In genomic region chr12:99479149-99479548, GRCh38 we compare ENCODE assay signal across 21 cellular contexts.
A peak's percentile ranks its signal among the peaks of the same experiment; 100 is the strongest.
DNase-seq lines count a peak whose midpoint lies in the region; ATAC-seq, FAIRE-seq and TF ChIP-seq lines count a peak whose summit lies in the region.
"Had no signal": no experiment of that assay in that cellular context is flagged by ENCODE, and none has a peak within 500 bp of the region (broad histone marks: within the 10 kb centered on the region; RNA-seq: fewer than 3 reads in every experiment).

No MANE protein-coding gene starts in this region.

- dilution Hi-C loops in endothelial cell of umbilical vein (cut with MboI; ENCODE audit: extremely low pct_ligation_motif_present, low sequenced_read_pairs) = no loop called here

- no peak for FAIRE-seq in A549 (lab: Jason Lieb, UNC)
- FAIRE-seq in GM12892 (lab: Jason Lieb, UNC) = peak; percentile 9
- no peak for FAIRE-seq in K562 (lab: Jason Lieb, UNC)
- FAIRE-seq in endothelial cell of umbilical vein (lab: Jason Lieb, UNC) = peak; percentile 28
- FAIRE-seq: GM12878, GM18507 had no signal

- H4K20me1 ChIP-seq in K562 (replicated peaks; ENCODE audit: control insufficient read depth, insufficient read depth, low read length) = no peaks in the 10 kb centered on the region
- H4K20me1 ChIP-seq in endothelial cell of umbilical vein (replicated peaks; ENCODE audit: control insufficient read depth, extremely low read depth, insufficient read depth, low read length) = no peaks in the 10 kb centered on the region
- H4K20me1 ChIP-seq: BLaER1 had no signal

- TF ChIP-seq POLR2A in A549 (IDR thresholded peaks at IDR 0.05; ENCODE audit: low read length) = no peak
- TF ChIP-seq POLR2A in GM12892 (IDR thresholded peaks at IDR 0.05; ENCODE audit: low read depth, low read length) = no peak
- TF ChIP-seq POLR2A in K562 (conservative IDR thresholded peaks at IDR 0.05) = no peak
- TF ChIP-seq POLR2A in endothelial cell of umbilical vein (IDR thresholded peaks at IDR 0.05; ENCODE audit: low read depth, low read length) = no peak

- CTCF ChIA-PET in A549 (lab: Yijun Ruan, JAX) = interaction anchor here (1.3 kb wide), 1 partner anchor 435 kb away, joined by 3 read pairs; no protein-coding TSS in a partner anchor
- CTCF ChIA-PET in K562 (lab: Yijun Ruan, JAX; ENCODE audit: low intra/inter-chr PET ratio) = no interaction called here
- CTCF ChIA-PET in endothelial cell of umbilical vein (lab: Charles Lee) = no interaction called here

- BruUV-seq in K562 (replicated peaks; lab: Mats Ljungman, UMichigan) (no TSS peak), endothelial cell of umbilical vein (replicated peaks; lab: Mats Ljungman, UMichigan) (no TSS peak)

- H3K4me2 ChIP-seq in A549 (no peak overlapping the region), K562 (ENCODE audit: insufficient read depth, low read length) (no peak overlapping the region), endothelial cell of umbilical vein (ENCODE audit: insufficient read depth, low read length) (no peak overlapping the region)
- H3K4me2 ChIP-seq: BLaER1 had no signal

- peaks cover 3% of the 10 kb centered on the region; the same call in 1 of the 3 replicates for H3K9me3 ChIP-seq in A549
- no peaks in the 10 kb centered on the region for H3K9me3 ChIP-seq in K562 (replicated peaks; ENCODE audit: control insufficient read depth, insufficient read depth, low read depth, low read length)
- peaks cover 2% of the 10 kb centered on the region for H3K9me3 ChIP-seq in endothelial cell of umbilical vein (replicated peaks; ENCODE audit: control insufficient read depth, insufficient read depth, low read length)
- H3K9me3 ChIP-seq: Caco-2 had no signal

- intact Hi-C loops in K562 (cut with micrococcal nuclease) = no loop called here
- intact Hi-C loops in endothelial cell of umbilical vein (cut with micrococcal nuclease) = loop anchor here (10.0 kb wide), 1 partner anchor 116 kb away; no protein-coding TSS in a partner anchor

- H3K4me1 ChIP-seq in A549 (no peaks in the 10 kb centered on the region), K562 (replicated peaks in 1 of 2; ENCODE audit: control insufficient read depth in 2 of 2, insufficient read depth in 2 of 2, low read length in 2 of 2) (no peaks in the 10 kb centered on the region), endothelial cell of umbilical vein (ENCODE audit: control insufficient read depth, extremely low read depth, insufficient read depth, low read length) (no peaks in the 10 kb centered on the region)
- H3K4me1 ChIP-seq: BLaER1, Caco-2 had no signal

- no peak for ATAC-seq in A549
- ATAC-seq in K562 = no peak
- ATAC-seq in GM21723 (IDR thresholded peaks at IDR 0.05; ENCODE audit: unreplicated experiment) = no peak
- ATAC-seq: CD8-positive, alpha-beta T cell; GM12878; HCT116 had no signal

- TF ChIP-seq CTCF in A549 (IDR thresholded peaks at IDR 0.05) (no peak), K562 (IDR thresholded peaks at IDR 0.05 in 2 of 3, conservative IDR thresholded peaks at IDR 0.05 in 1 of 3; ENCODE audit: insufficient read depth in 2 of 3, low read depth in 1 of 3, low read length in 3 of 3) (no peak), endothelial cell of umbilical vein (IDR thresholded peaks at IDR 0.05; ENCODE audit: extremely low read depth in 1 of 2, insufficient read depth in 1 of 2, low read depth in 1 of 2, low read length in 2 of 2) (no peak)

- no peaks in the 10 kb centered on the region for H3K79me2 ChIP-seq in K562 (ENCODE audit: control insufficient read depth, insufficient read depth, low read length)
- H3K79me2 ChIP-seq in endothelial cell of umbilical vein (ENCODE audit: control insufficient read depth, insufficient read depth, low read length) = no peaks in the 10 kb centered on the region

- no peak overlapping the region for H3K9ac ChIP-seq in K562 (ENCODE audit: insufficient read depth in 1 of 2, low read depth in 2 of 2, low read length in 2 of 2)
- no peak overlapping the region for H3K9ac ChIP-seq in endothelial cell of umbilical vein (replicated peaks; ENCODE audit: extremely low read depth, insufficient read depth, low read length)
- H3K9ac ChIP-seq: BLaER1, GM23248 had no signal

- POLR2A ChIA-PET in A549 (lab: Yijun Ruan, JAX) = no interaction called here
- POLR2A ChIA-PET in K562 (lab: Yijun Ruan, JAX) = no interaction called here
- POLR2A ChIA-PET in endothelial cell of umbilical vein (lab: Charles Lee) = no interaction called here

- TF ChIP-seq EP300 in A549 (IDR thresholded peaks at IDR 0.05) (no peak), K562 (IDR thresholded peaks at IDR 0.05; ENCODE audit: low read length) (no peak)

- H3K4me3 ChIP-seq in A549 (no peak overlapping the region), K562 (no peak overlapping the region), endothelial cell of umbilical vein (replicated peaks in 1 of 3; ENCODE audit: insufficient read depth in 1 of 3, low read depth in 1 of 3, low read length in 3 of 3) (no peak overlapping the region)
- H3K4me3 ChIP-seq: BLaER1, GM12878, GM23248 had no signal

- H2AFZ ChIP-seq in K562 (ENCODE audit: low read depth, low read length) = no peak overlapping the region
- H2AFZ ChIP-seq in endothelial cell of umbilical vein (ENCODE audit: low read depth, low read length) = no peak overlapping the region
- H2AFZ ChIP-seq: GM23248 had no signal

- no peaks in the 10 kb centered on the region for H3K9me1 ChIP-seq in K562 (ENCODE audit: control insufficient read depth, insufficient read depth, low read length)
- no peaks in the 10 kb centered on the region for H3K9me1 ChIP-seq in endothelial cell of umbilical vein (replicated peaks; ENCODE audit: control insufficient read depth, extremely low read depth, insufficient read depth, low read length)

- TF ChIP-seq RAD21 in A549 (conservative IDR thresholded peaks at IDR 0.05 in 1 of 2, IDR thresholded peaks at IDR 0.05 in 1 of 2) (no peak), K562 (CRISPR knock-in tag; conservative IDR thresholded peaks at IDR 0.05 in 1 of 2, IDR thresholded peaks at IDR 0.05 in 1 of 2) (no peak)

- no peaks in the 10 kb centered on the region for H3K36me3 ChIP-seq in K562 (ENCODE audit: control insufficient read depth, insufficient read depth, low read length)
- H3K36me3 ChIP-seq in endothelial cell of umbilical vein (ENCODE audit: control insufficient read depth in 2 of 2, extremely low read depth in 1 of 2, insufficient read depth in 2 of 2, low read length in 2 of 2) = no peaks in the 10 kb centered on the region

- H3K27me3 ChIP-seq in K562 (ENCODE audit: control insufficient read depth in 2 of 2, insufficient read depth in 2 of 2, low read length in 2 of 2) = no peaks in the 10 kb centered on the region
- no peaks in the 10 kb centered on the region for H3K27me3 ChIP-seq in endothelial cell of umbilical vein (ENCODE audit: control insufficient read depth in 2 of 2, insufficient read depth in 2 of 2, low read length in 2 of 2)
- H3K27me3 ChIP-seq: BLaER1 had no signal

- H3K27ac ChIP-seq in A549 (no peak overlapping the region), K562 (ENCODE audit: extremely low read depth, low read depth, low read length) (no peak overlapping the region), endothelial cell of umbilical vein (ENCODE audit: insufficient read depth, low read depth, low read length) (no peak overlapping the region)
- H3K27ac ChIP-seq: BLaER1, C4-2B, GM23248 had no signal

- no peak for DNase-seq in A549 (ENCODE audit: low read depth in 1 of 2, low spot score in 1 of 2)
- no peak for DNase-seq in GM12892 (ENCODE audit: insufficient read length)
- DNase-seq in K562 (ENCODE audit: extremely low read depth in 1 of 4, low spot score in 3 of 4) = no peak
- no peak for DNase-seq in endothelial cell of umbilical vein (ENCODE audit: low read depth, low spot score)
- no peak for DNase-seq in HUDEP-2 (lab: John Stamatoyannopoulos, UW; ENCODE audit: unreplicated experiment in 76 of 76)
- DNase-seq in activated effector memory CD4-positive, alpha-beta T cell treated with anti-CD3 and anti-CD28 coated beads, Interleukin-2, amount 50 U/mL, for 16 hours = no peak
- DNase-seq: 8988T; Caco-2; CD4-positive, CD25-positive, alpha-beta regulatory T cell; CD8-positive, alpha-beta T cell; DMS153; DND-41; GDM1; GM23248; H9 had no signal

- in situ Hi-C loops in K562 (cut with MboI) = no loop called here

TF ChIP-seq in A549, 52 proteins besides CTCF, POLR2A, EP300 and RAD21:
- no peak for TF ChIP-seq HES2 (IDR thresholded peaks at IDR 0.05)
- TF ChIP-seq MAFK (IDR thresholded peaks at IDR 0.05; ENCODE audit: partially characterized antibody) = peak; percentile 91

TF ChIP-seq in K562, 482 proteins besides CTCF, POLR2A, EP300 and RAD21 (continues in another document):
- TF ChIP-seq U2AF2 (optimal IDR thresholded peaks at IDR 0.05; ENCODE audit: low read depth, low read length) = no peak
- TF ChIP-seq MAFG (tag; conservative IDR thresholded peaks at IDR 0.05) = peak; percentile 80
- no peak for TF ChIP-seq SMARCA5 (IDR thresholded peaks at IDR 0.05)

TF ChIP-seq in endothelial cell of umbilical vein, 7 proteins besides CTCF, POLR2A, EP300 and RAD21:
- TF ChIP-seq MAX (IDR thresholded peaks at IDR 0.05; ENCODE audit: insufficient read depth, insufficient read length) = no peak
- TF ChIP-seq JUN (IDR thresholded peaks at IDR 0.05; ENCODE audit: borderline replicate concordance, insufficient read depth, insufficient read length, low read depth) = no peak
- TF ChIP-seq MYC (IDR thresholded peaks at IDR 0.05; ENCODE audit: low read depth, low read length) = no peak
- TF ChIP-seq GATA2 (IDR thresholded peaks at IDR 0.05; ENCODE audit: insufficient read depth, insufficient read length, low read depth, low read length) = no peak
- no peak for TF ChIP-seq FOS (IDR thresholded peaks at IDR 0.05; ENCODE audit: borderline replicate concordance, insufficient read depth, low read length)
- no peak for TF ChIP-seq POLR2AphosphoS5 (IDR thresholded peaks at IDR 0.05; ENCODE audit: insufficient read depth, low read depth, low read length)
- no peak for TF ChIP-seq EZH2 (IDR thresholded peaks at IDR 0.05; ENCODE audit: borderline replicate concordance, low read depth, low read length, severe bottlenecking)

Comparison
In these comparisons a context has a peak if more than half of its experiments do, and no peak if none do; other contexts are left out.
1. Of the 35 proteins assayed by ChIP-seq in both K562 and A549: peak only in K562: none; only in A549: none; in both: MAFK; in neither: 34.